Comparison of ENCODE assay signal across 12 cellular contexts in genomic region chr3:69665026-69665739, GRCh38.
DNase-seq lines count a peak whose midpoint lies in the region; ATAC-seq, FAIRE-seq and TF ChIP-seq lines count a peak whose summit lies in the region.
"Had no signal": no experiment of that assay in that cellular context is flagged by ENCODE, and none has a peak within 500 bp of the region (broad histone marks: within the 10 kb centered on the region; RNA-seq: fewer than 3 reads in every experiment).

No MANE protein-coding gene starts in this region.

- no peak for TF ChIP-seq EP300 in transverse colon (IDR thresholded peaks at IDR 0.05; ENCODE audit: low read depth)

- CTCF ChIA-PET in endothelial cell of umbilical vein (lab: Charles Lee), result interaction anchor here (0.5 to 2.6 kb wide), 15 partner anchors 9 to 544 kb away, joined by 3 to 15 read pairs (median 4); no protein-coding TSS in a partner anchor
- CTCF ChIA-PET in OCI-LY7 (lab: Charles Lee; ENCODE audit: unreplicated experiment), result no interaction called here

- peak; percentile 90 for FAIRE-seq in endothelial cell of umbilical vein (lab: Jason Lieb, UNC)

- no peaks in the 10 kb centered on the region for H3K79me2 ChIP-seq in endothelial cell of umbilical vein (ENCODE audit: control insufficient read depth, insufficient read depth, low read length)
- no peaks in the 10 kb centered on the region for H3K79me2 ChIP-seq in neural progenitor cell (ENCODE audit: low read depth)
- no peaks in the 10 kb centered on the region for H3K79me2 ChIP-seq in OCI-LY7 (ENCODE audit: insufficient read depth, low read depth, low read length)

- H3K4me2 ChIP-seq in endothelial cell of umbilical vein (ENCODE audit: insufficient read depth, low read length) (peak overlapping the region; percentile 57), neural progenitor cell (no peak overlapping the region), OCI-LY7 (ENCODE audit: low read length) (no peak overlapping the region)

- 17% methylated on average over 4 of the region's 4 CpGs; no CpG with 5 or more reads in 1 of the 2 donors for WGBS in transverse colon (ENCODE audit: low coverage in 1 of 2), 2 donors

- intact Hi-C loops in endothelial cell of umbilical vein (cut with micrococcal nuclease), result loop anchor here (1.0 kb wide), 1 partner anchor 16 kb away; no protein-coding TSS in a partner anchor
- intact Hi-C loops in transverse colon (cut with DNase I; ENCODE audit: low total_unique reads), result no loop called here
- intact Hi-C loops in OCI-LY7 (cut with micrococcal nuclease; ENCODE audit: unreplicated experiment), result no loop called here

- H3K27ac Mint-ChIP-seq in neural progenitor cell, result no peak overlapping the region
- H3K27ac Mint-ChIP-seq: dendritic cell treated with granulocyte-macrophage colony-stimulating factor and Interleukin-4, amounts not matched to agents 40 ng/mL and 50 ng/mL, for 4 days; naive thymus-derived CD4-positive, alpha-beta T cell had no signal

- H3K9me1 ChIP-seq in endothelial cell of umbilical vein (replicated peaks; ENCODE audit: control insufficient read depth, extremely low read depth, insufficient read depth, low read length), result no peaks in the 10 kb centered on the region

- H3K4me1 ChIP-seq in endothelial cell of umbilical vein (ENCODE audit: control insufficient read depth, extremely low read depth, insufficient read depth, low read length) (peaks cover 28% of the 10 kb centered on the region), neural progenitor cell (no peaks in the 10 kb centered on the region), transverse colon (no peaks in the 10 kb centered on the region), OCI-LY7 (ENCODE audit: insufficient read depth, low read length, poor library complexity, severe bottlenecking) (no peaks in the 10 kb centered on the region)

- no peaks in the 10 kb centered on the region for H3K36me3 Mint-ChIP-seq in neural progenitor cell
- H3K36me3 Mint-ChIP-seq: naive thymus-derived CD4-positive, alpha-beta T cell had no signal

- no peaks in the 10 kb centered on the region for H3K9me2 ChIP-seq in OCI-LY7 (ENCODE audit: insufficient read depth, low read length)

- no peak for TF ChIP-seq CTCF in endothelial cell of umbilical vein (IDR thresholded peaks at IDR 0.05; ENCODE audit: extremely low read depth in 1 of 2, insufficient read depth in 1 of 2, low read depth in 1 of 2, low read length in 2 of 2)
- no peak for TF ChIP-seq CTCF in neural progenitor cell (IDR thresholded peaks at IDR 0.05)
- no peak for TF ChIP-seq CTCF in transverse colon (IDR thresholded peaks at IDR 0.05)
- no peak for TF ChIP-seq CTCF in OCI-LY7 (conservative IDR thresholded peaks at IDR 0.05; ENCODE audit: low read length)

- peak overlapping the region; percentile 33 for H3K9ac ChIP-seq in endothelial cell of umbilical vein (replicated peaks; ENCODE audit: extremely low read depth, insufficient read depth, low read length)
- no peak overlapping the region for H3K9ac ChIP-seq in neural progenitor cell

- ATAC-seq in HG03280 (IDR thresholded peaks at IDR 0.05; ENCODE audit: unreplicated experiment), result no peak
- ATAC-seq: naive thymus-derived CD4-positive, alpha-beta T cell had no signal

- no peaks in the 10 kb centered on the region for H3F3A ChIP-seq in neural progenitor cell (ENCODE audit: low read depth)

- DNase-seq in EH (ENCODE audit: low read depth) (peak; percentile 44), NCI-H510A (lab: John Stamatoyannopoulos, UW) (peak; percentile 20), endothelial cell of umbilical vein (ENCODE audit: low read depth, low spot score) (peak; percentile 86), neural progenitor cell (ENCODE audit: low spot score) (no peak), transverse colon (no peak), OCI-LY7 (ENCODE audit: low spot score) (no peak), medulla oblongata (ENCODE audit: extremely low spot score) (no peak)
- DNase-seq: activated CD4-positive, alpha-beta T cell treated with anti-CD3 and anti-CD28 coated beads for 4 hours; naive thymus-derived CD4-positive, alpha-beta T cell; stimulated activated CD8-positive, alpha-beta memory T cell treated with anti-CD3 and anti-CD28 coated beads, Interleukin-4, amount 100 ng/mL, for 48 hours had no signal

- H3K9me3 Mint-ChIP-seq in neural progenitor cell, result peaks cover 5% of the 10 kb centered on the region
- H3K9me3 Mint-ChIP-seq: dendritic cell treated with granulocyte-macrophage colony-stimulating factor and Interleukin-4, amounts not matched to agents 40 ng/mL and 50 ng/mL, for 4 days had no signal

- peaks cover 7% of the 10 kb centered on the region for H3K4me1 Mint-ChIP-seq in neural progenitor cell
- H3K4me1 Mint-ChIP-seq: naive thymus-derived CD4-positive, alpha-beta T cell had no signal

- no peak overlapping the region for H3K4me3 Mint-ChIP-seq in neural progenitor cell
- H3K4me3 Mint-ChIP-seq: dendritic cell treated with granulocyte-macrophage colony-stimulating factor and Interleukin-4, amounts not matched to agents 40 ng/mL and 50 ng/mL, for 4 days; naive thymus-derived CD4-positive, alpha-beta T cell had no signal

- in situ Hi-C loops in transverse colon (cut with MboI; ENCODE audit: low pct_ligation_motif_present in 1 of 4, low pct_unique_long_range_greater_than_20kb in 1 of 4, low sequenced_read_pairs in 3 of 4), result loop anchor here (10.0 to 25.0 kb wide), 4 partner anchors 220 to 503 kb away; no protein-coding TSS in a partner anchor

- no peaks in the 10 kb centered on the region for H4K20me1 ChIP-seq in endothelial cell of umbilical vein (replicated peaks; ENCODE audit: control insufficient read depth, extremely low read depth, insufficient read depth, low read length)
- no peaks in the 10 kb centered on the region for H4K20me1 ChIP-seq in neural progenitor cell (ENCODE audit: low read depth)
- no peaks in the 10 kb centered on the region for H4K20me1 ChIP-seq in OCI-LY7 (ENCODE audit: insufficient read depth, low read length)

- no peaks in the 10 kb centered on the region for H3K27me3 ChIP-seq in endothelial cell of umbilical vein (ENCODE audit: control insufficient read depth in 2 of 2, insufficient read depth in 2 of 2, low read length in 2 of 2)
- H3K27me3 ChIP-seq in neural progenitor cell, result no peaks in the 10 kb centered on the region
- peaks cover 4% of the 10 kb centered on the region for H3K27me3 ChIP-seq in transverse colon

- BruUV-seq in endothelial cell of umbilical vein (replicated peaks; lab: Mats Ljungman, UMichigan) (no TSS peak), OCI-LY7 (replicated peaks; lab: Mats Ljungman, UMichigan) (no TSS peak)

- TF ChIP-seq POLR2A in endothelial cell of umbilical vein (IDR thresholded peaks at IDR 0.05; ENCODE audit: low read depth, low read length) (no peak), transverse colon (IDR thresholded peaks at IDR 0.05) (no peak)

- peaks cover 2% of the 10 kb centered on the region for H3K27me3 Mint-ChIP-seq in neural progenitor cell (ENCODE audit: insufficient read depth, low read depth)

- H3K9me3 ChIP-seq in endothelial cell of umbilical vein (replicated peaks; ENCODE audit: control insufficient read depth, insufficient read depth, low read length) (no peaks in the 10 kb centered on the region), neural progenitor cell (ENCODE audit: low read depth) (no peaks in the 10 kb centered on the region), transverse colon (no peaks in the 10 kb centered on the region), OCI-LY7 (ENCODE audit: low read length) (no peaks in the 10 kb centered on the region)

- H2AFZ ChIP-seq in endothelial cell of umbilical vein (ENCODE audit: low read depth, low read length), result peak overlapping the region; percentile 77
- H2AFZ ChIP-seq in neural progenitor cell (replicated peaks), result peak overlapping the region; percentile 74
- no peak overlapping the region for H2AFZ ChIP-seq in OCI-LY7 (ENCODE audit: low read length)

- H3K4me3 ChIP-seq in endothelial cell of umbilical vein (replicated peaks in 1 of 3; ENCODE audit: insufficient read depth in 1 of 3, low read depth in 1 of 3, low read length in 3 of 3) (no peak overlapping the region), neural progenitor cell (no peak overlapping the region), transverse colon (no peak overlapping the region), OCI-LY7 (ENCODE audit: low read depth, low read length, poor library complexity, severe bottlenecking) (no peak overlapping the region)

- H3K36me3 ChIP-seq in endothelial cell of umbilical vein (ENCODE audit: control insufficient read depth in 2 of 2, extremely low read depth in 1 of 2, insufficient read depth in 2 of 2, low read length in 2 of 2) (no peaks in the 10 kb centered on the region), neural progenitor cell (no peaks in the 10 kb centered on the region), transverse colon (no peaks in the 10 kb centered on the region), OCI-LY7 (ENCODE audit: insufficient read depth, low read length) (no peaks in the 10 kb centered on the region)

- POLR2A ChIA-PET in endothelial cell of umbilical vein (lab: Charles Lee), result no interaction called here
- POLR2A ChIA-PET in OCI-LY7 (lab: Charles Lee), result interaction anchor here (0.5 kb wide), 1 partner anchor 11 kb away, joined by 4 read pairs; no protein-coding TSS in a partner anchor

- dilution Hi-C loops in endothelial cell of umbilical vein (cut with MboI; ENCODE audit: extremely low pct_ligation_motif_present, low sequenced_read_pairs), result no loop called here

- H3K27ac ChIP-seq in endothelial cell of umbilical vein (ENCODE audit: insufficient read depth, low read depth, low read length) (peak overlapping the region; percentile 56), neural progenitor cell (no peak overlapping the region), transverse colon (no peak overlapping the region), OCI-LY7 (ENCODE audit: low read depth, low read length, poor library complexity, severe bottlenecking) (no peak overlapping the region)

TF ChIP-seq in endothelial cell of umbilical vein, 7 proteins besides CTCF, POLR2A, EP300 and RAD21:
- no peak for TF ChIP-seq MYC (IDR thresholded peaks at IDR 0.05; ENCODE audit: low read depth, low read length)
- peak; percentile 38 for TF ChIP-seq JUN (IDR thresholded peaks at IDR 0.05; ENCODE audit: borderline replicate concordance, insufficient read depth, insufficient read length, low read depth)
- TF ChIP-seq EZH2 (IDR thresholded peaks at IDR 0.05; ENCODE audit: borderline replicate concordance, low read depth, low read length, severe bottlenecking), result no peak
- TF ChIP-seq POLR2AphosphoS5 (IDR thresholded peaks at IDR 0.05; ENCODE audit: insufficient read depth, low read depth, low read length), result peak; percentile 35
- peak; percentile 90 for TF ChIP-seq GATA2 (IDR thresholded peaks at IDR 0.05; ENCODE audit: insufficient read depth, insufficient read length, low read depth, low read length)
- peak; percentile 15 for TF ChIP-seq FOS (IDR thresholded peaks at IDR 0.05; ENCODE audit: borderline replicate concordance, insufficient read depth, low read length)

Comparison
In these comparisons a context has a peak if more than half of its experiments do, and no peak if none do; other contexts are left out.
1. DNase-seq: peak in EH (single experiment), NCI-H510A (single experiment) and endothelial cell of umbilical vein (single experiment); none in neural progenitor cell (single experiment), transverse colon (single experiment), OCI-LY7 (single experiment) and medulla oblongata (single experiment).